18 cellular contexts compared by ENCODE assay signal in genomic region chr17:53058031-53058430, GRCh38.
DNase-seq lines count a peak whose midpoint lies in the region; ATAC-seq and TF ChIP-seq lines count a peak whose summit lies in the region.
"Had no signal": no experiment of that assay in that cellular context is flagged by ENCODE, and none has a peak within 500 bp of the region (broad histone marks: within the 10 kb centered on the region; RNA-seq: fewer than 3 reads in every experiment).

No MANE protein-coding gene starts in this region.

- H3K27ac Mint-ChIP-seq in MCF 10A (ENCODE audit: low read depth, unreplicated experiment), result no peak overlapping the region
- no peak overlapping the region for H3K27ac Mint-ChIP-seq in naive thymus-derived CD8-positive, alpha-beta T cell

- BruUV-seq in MCF 10A (replicated peaks; lab: Mats Ljungman, UMichigan), result no TSS peak

- H3K4me3 Mint-ChIP-seq in MCF 10A (ENCODE audit: unreplicated experiment), result no peak overlapping the region
- H3K4me3 Mint-ChIP-seq in naive thymus-derived CD8-positive, alpha-beta T cell, result no peak overlapping the region

- ATAC-seq in naive thymus-derived CD8-positive, alpha-beta T cell, result no peak
- ATAC-seq: PC-3 had no signal

- no peak for TF ChIP-seq POLR2A in breast epithelium (IDR thresholded peaks at IDR 0.05)
- TF ChIP-seq POLR2A in thyroid gland (IDR thresholded peaks at IDR 0.05), result no peak

- in situ Hi-C loops in astrocyte of the cerebellum (cut with HindIII; ENCODE audit: low sequenced_read_pairs), result no loop called here

- no peaks in the 10 kb centered on the region for H3K9me3 Mint-ChIP-seq in MCF 10A (ENCODE audit: unreplicated experiment)
- peaks cover 2 to 35% (median 25%) of the 10 kb centered on the region in 9 donors for H3K9me3 Mint-ChIP-seq in naive thymus-derived CD8-positive, alpha-beta T cell

- 26 to 41% methylated on average over 4 of the region's 4 CpGs for WGBS in thyroid gland, 2 donors

- no peak overlapping the region for H3K4me3 ChIP-seq in breast epithelium
- H3K4me3 ChIP-seq in astrocyte of the cerebellum (ENCODE audit: low read depth, low read length), result no peak overlapping the region
- H3K4me3 ChIP-seq in thyroid gland (replicated peaks in 1 of 3), result no peak overlapping the region
- H3K4me3 ChIP-seq: BLaER1 treated with 17β-estradiol and CSF1 and Interleukin-3, amounts not matched to agents 10 nM and 100 nM; HAP-1 had no signal

- H3K27ac ChIP-seq in breast epithelium, result no peak overlapping the region
- H3K27ac ChIP-seq in thyroid gland, result no peak overlapping the region
- H3K27ac ChIP-seq: BLaER1 treated with 17β-estradiol and CSF1 and Interleukin-3, amounts not matched to agents 10 nM and 100 nM; HL-60 had no signal

- TF ChIP-seq CTCF in MCF 10A (IDR thresholded peaks at IDR 0.05; ENCODE audit: unreplicated experiment) (no peak), breast epithelium (IDR thresholded peaks at IDR 0.05) (no peak), astrocyte of the cerebellum (IDR thresholded peaks at IDR 0.05; ENCODE audit: low read depth, low read length, missing control alignments) (no peak), thyroid gland (IDR thresholded peaks at IDR 0.05) (no peak)

- no peaks in the 10 kb centered on the region for H3K36me3 ChIP-seq in breast epithelium
- no peaks in the 10 kb centered on the region for H3K36me3 ChIP-seq in thyroid gland
- H3K36me3 ChIP-seq: BLaER1 treated with 17β-estradiol and CSF1 and Interleukin-3, amounts not matched to agents 10 nM and 100 nM; HAP-1 had no signal

- DNase-seq in MCF 10A (ENCODE audit: unreplicated experiment), result peak; percentile 31
- DNase-seq in breast epithelium (ENCODE audit: low spot score in 2 of 2), result no peak
- peak; percentile 6 for DNase-seq in astrocyte of the cerebellum (ENCODE audit: low read depth)
- peak; percentile 89 for DNase-seq in glomerular visceral epithelial cell (ENCODE audit: extremely low spot score)
- DNase-seq in thyroid gland, result peak; percentile 85 to 89
- DNase-seq in stimulated activated CD4-positive, alpha-beta T cell treated with anti-CD3 and anti-CD28 coated beads, Interleukin-4, amount 100 ng/mL, for 1 hour, result no peak
- DNase-seq in T-helper 2 cell, result no peak
- DNase-seq in naive thymus-derived CD8-positive, alpha-beta T cell, result no peak
- DNase-seq: 8988T, EL, NCI-H1417 treated with DMSO at 0.1 percent for 48 hours, NCI-H1930, NCI-H510A, NCI-H82, PC-3 had no signal

- no peaks in the 10 kb centered on the region for H3K4me1 Mint-ChIP-seq in MCF 10A (ENCODE audit: insufficient read depth, unreplicated experiment)
- no peaks in the 10 kb centered on the region for H3K4me1 Mint-ChIP-seq in naive thymus-derived CD8-positive, alpha-beta T cell

- CTCF ChIA-PET in MCF 10A (lab: Yijun Ruan, JAX), result interaction anchor here (0.8 kb wide), 1 partner anchor 15 kb away, joined by 4 read pairs; no protein-coding TSS in a partner anchor

- intact Hi-C loops in MCF 10A (cut with micrococcal nuclease), result no loop called here
- intact Hi-C loops in breast epithelium (cut with DNase I; ENCODE audit: low total_unique reads), result no loop called here
- intact Hi-C loops in thyroid gland (cut with DNase I), result no loop called here

- POLR2A ChIA-PET in MCF 10A (lab: Yijun Ruan, JAX), result interaction anchor here (0.6 to 0.7 kb wide), 2 partner anchors 93 to 1836 kb away, joined by 3 to 4 read pairs; no protein-coding TSS in a partner anchor
- POLR2A ChIA-PET in naive thymus-derived CD8-positive, alpha-beta T cell (lab: Charles Lee), result no interaction called here

- H3K9me3 ChIP-seq in breast epithelium, result no peaks in the 10 kb centered on the region
- H3K9me3 ChIP-seq in thyroid gland, result no peaks in the 10 kb centered on the region
- H3K9me3 ChIP-seq: HAP-1 had no signal

- H3K27me3 ChIP-seq in breast epithelium, result no peaks in the 10 kb centered on the region
- no peaks in the 10 kb centered on the region for H3K27me3 ChIP-seq in thyroid gland
- H3K27me3 ChIP-seq: BLaER1 treated with 17β-estradiol and CSF1 and Interleukin-3, amounts not matched to agents 10 nM and 100 nM had no signal

- no peaks in the 10 kb centered on the region for H3K4me1 ChIP-seq in breast epithelium
- no peaks in the 10 kb centered on the region for H3K4me1 ChIP-seq in thyroid gland
- H3K4me1 ChIP-seq: HAP-1 had no signal

- no peaks in the 10 kb centered on the region for H3K36me3 Mint-ChIP-seq in MCF 10A (ENCODE audit: insufficient read depth, unreplicated experiment)
- no peaks in the 10 kb centered on the region for H3K36me3 Mint-ChIP-seq in naive thymus-derived CD8-positive, alpha-beta T cell

- H3K27me3 Mint-ChIP-seq in MCF 10A (ENCODE audit: insufficient read depth, unreplicated experiment), result peaks cover 16% of the 10 kb centered on the region
- H3K27me3 Mint-ChIP-seq in naive thymus-derived CD8-positive, alpha-beta T cell, result no peaks in the 10 kb centered on the region

Comparison
In these comparisons a context has a peak if more than half of its experiments do, and no peak if none do; other contexts are left out.
1. DNase-seq: peak in MCF 10A (single experiment), astrocyte of the cerebellum (single experiment), glomerular visceral epithelial cell (single experiment) and thyroid gland (2 of 2); none in breast epithelium (0 of 2), stimulated activated CD4-positive, alpha-beta T cell treated with anti-CD3 and anti-CD28 coated beads, Interleukin-4, amount 100 ng/mL, for 1 hour (single experiment), T-helper 2 cell (0 of 5) and naive thymus-derived CD8-positive, alpha-beta T cell (0 of 10).